In genomic region chr21:28737671-28738279, GRCh38 we compare ENCODE assay signal across 12 cellular contexts.
A peak's percentile ranks its signal among the peaks of the same experiment; 100 is the strongest.
DNase-seq lines count a peak whose midpoint lies in the region; ATAC-seq, FAIRE-seq and TF ChIP-seq lines count a peak whose summit lies in the region.
"Had no signal": no experiment of that assay in that cellular context is flagged by ENCODE, and none has a peak within 500 bp of the region (broad histone marks: within the 10 kb centered on the region; RNA-seq: fewer than 3 reads in every experiment).

No MANE protein-coding gene starts in this region.

- CTCF ChIA-PET in Caco-2 (lab: Charles Lee), result no interaction called here

- 29% methylated on average over 2 of the region's 2 CpGs for WGBS in right cardiac atrium

- H3K4me3 Mint-ChIP-seq in astrocyte (ENCODE audit: unreplicated experiment) (no peak overlapping the region), Caco-2 (ENCODE audit: unreplicated experiment) (no peak overlapping the region)
- H3K4me3 Mint-ChIP-seq: neural crest cell had no signal

- no peaks in the 10 kb centered on the region for H3K79me2 ChIP-seq in astrocyte (ENCODE audit: insufficient read depth, low read length)

- H3K36me3 ChIP-seq in astrocyte (ENCODE audit: insufficient read depth, low read length), result no peaks in the 10 kb centered on the region
- no peaks in the 10 kb centered on the region for H3K36me3 ChIP-seq in Caco-2 (ENCODE audit: control insufficient read depth, insufficient read depth, low read length)

- H3K27ac Mint-ChIP-seq in astrocyte (ENCODE audit: unreplicated experiment) (peak overlapping the region; percentile 9), Caco-2 (ENCODE audit: unreplicated experiment) (no peak overlapping the region)

- H3K4me3 ChIP-seq in LNCaP clone FGC (ENCODE audit: low read depth, low read length) (no peak overlapping the region), astrocyte (ENCODE audit: insufficient read depth, low read depth, low read length) (no peak overlapping the region), right cardiac atrium (ENCODE audit: low read length) (no peak overlapping the region), Caco-2 (ENCODE audit: low read depth, low read length) (no peak overlapping the region)

- no peaks in the 10 kb centered on the region for H3K36me3 Mint-ChIP-seq in astrocyte (ENCODE audit: low read depth, unreplicated experiment)
- no peaks in the 10 kb centered on the region for H3K36me3 Mint-ChIP-seq in Caco-2 (ENCODE audit: insufficient read depth, unreplicated experiment)

- H3K27me3 Mint-ChIP-seq in astrocyte (ENCODE audit: low read depth, unreplicated experiment), result no peaks in the 10 kb centered on the region
- no peaks in the 10 kb centered on the region for H3K27me3 Mint-ChIP-seq in Caco-2 (ENCODE audit: insufficient read depth, unreplicated experiment)

- no peaks in the 10 kb centered on the region for H4K20me1 ChIP-seq in astrocyte (ENCODE audit: insufficient read depth, low read length)

- H3K27ac ChIP-seq in C4-2B (peak overlapping the region; percentile 32; the same call in 1 of the 2 replicates), astrocyte (ENCODE audit: low read depth, low read length) (no peak overlapping the region), right cardiac atrium (ENCODE audit: low read length) (peak overlapping the region; percentile 21)

- peak; percentile 57 to 81 for ATAC-seq in right cardiac atrium
- no peak for ATAC-seq in HG03045 (IDR thresholded peaks at IDR 0.05; ENCODE audit: unreplicated experiment)

- no TSS peak for BruUV-seq in Caco-2 (replicated peaks; lab: Mats Ljungman, UMichigan)

- peaks cover 8% of the 10 kb centered on the region for H3K4me1 Mint-ChIP-seq in astrocyte (ENCODE audit: low read depth, unreplicated experiment)
- H3K4me1 Mint-ChIP-seq in Caco-2 (ENCODE audit: low read depth, unreplicated experiment), result no peaks in the 10 kb centered on the region

- H3K4me1 ChIP-seq in astrocyte (ENCODE audit: insufficient read depth, low read length) (no peaks in the 10 kb centered on the region), right cardiac atrium (ENCODE audit: control insufficient read depth, insufficient read depth, low read length) (peaks cover 1% of the 10 kb centered on the region), Caco-2 (no peaks in the 10 kb centered on the region)

- DNase-seq in LNCaP clone FGC (ENCODE audit: low read depth) (peak; percentile 36), astrocyte (ENCODE audit: low read depth) (peak; percentile 18), right cardiac atrium (no peak), Caco-2 (no peak), SKM-1 treated with dmso at 0.1 percent for 144 hours (lab: John Stamatoyannopoulos, UW; ENCODE audit: unreplicated experiment) (no peak)
- no peak for DNase-seq in stimulated activated CD4-positive, alpha-beta T cell treated with anti-CD3 and anti-CD28 coated beads, Interleukin-4, amount 100 ng/mL, for 24 hours
- DNase-seq: anterior cingulate cortex, C1 segment of cervical spinal cord, NCI-H2107 had no signal

- no peak for FAIRE-seq in astrocyte (lab: Jason Lieb, UNC)

- H3K27me3 ChIP-seq in astrocyte (ENCODE audit: insufficient read depth, low read length) (no peaks in the 10 kb centered on the region), right cardiac atrium (ENCODE audit: control insufficient read depth, insufficient read depth) (no peaks in the 10 kb centered on the region), Caco-2 (replicated peaks; ENCODE audit: control insufficient read depth, insufficient read depth, low read length) (no peaks in the 10 kb centered on the region)

- no peak overlapping the region for H3K9ac ChIP-seq in astrocyte (ENCODE audit: low read length)

- no peak overlapping the region for H2AFZ ChIP-seq in astrocyte (ENCODE audit: low read depth, low read length)

- H3K9me3 Mint-ChIP-seq in astrocyte (ENCODE audit: unreplicated experiment), result peaks cover 2% of the 10 kb centered on the region
- H3K9me3 Mint-ChIP-seq in Caco-2 (ENCODE audit: unreplicated experiment), result no peaks in the 10 kb centered on the region

- intact Hi-C loops in right cardiac atrium (cut with DNase I), result loop anchor here in 1 of 4 donors (5.0 kb wide), 1 partner anchor 220 kb away; no protein-coding TSS in a partner anchor
- intact Hi-C loops in Caco-2 (cut with micrococcal nuclease; ENCODE audit: unreplicated experiment), result no loop called here

- POLR2A ChIA-PET in Caco-2 (lab: Charles Lee), result no interaction called here

- H3K4me2 ChIP-seq in astrocyte (ENCODE audit: low read length), result no peak overlapping the region

- TF ChIP-seq CTCF in C4-2B (conservative IDR thresholded peaks at IDR 0.05) (no peak), LNCaP clone FGC (IDR thresholded peaks at IDR 0.05; ENCODE audit: control insufficient read depth, extremely low read depth, insufficient read depth) (no peak), astrocyte (IDR thresholded peaks at IDR 0.05; ENCODE audit: insufficient read depth, low read depth, low read length) (no peak), Caco-2 (IDR thresholded peaks at IDR 0.05; ENCODE audit: insufficient read depth in 1 of 2, low read depth in 1 of 2, low read length in 1 of 2, severe bottlenecking in 1 of 2, unreplicated experiment in 1 of 2) (no peak)

- no peaks in the 10 kb centered on the region for H3K9me3 ChIP-seq in astrocyte (ENCODE audit: insufficient read depth, low read depth, low read length)
- no peaks in the 10 kb centered on the region for H3K9me3 ChIP-seq in right cardiac atrium (ENCODE audit: control insufficient read depth, low read length)
- no peaks in the 10 kb centered on the region for H3K9me3 ChIP-seq in Caco-2

Comparison
In these comparisons a context has a peak if more than half of its experiments do, and no peak if none do; other contexts are left out.
1. DNase-seq: peak in LNCaP clone FGC (single experiment) and astrocyte (single experiment); none in right cardiac atrium (0 of 3), stimulated activated CD4-positive, alpha-beta T cell treated with anti-CD3 and anti-CD28 coated beads, Interleukin-4, amount 100 ng/mL, for 24 hours (single experiment), Caco-2 (0 of 2) and SKM-1 treated with dmso at 0.1 percent for 144 hours (single experiment).